Comparison of ENCODE assay signal across 21 cellular contexts in genomic region chr10:117741524-117741923, GRCh38.
DNase-seq lines count a peak whose midpoint lies in the region; TF ChIP-seq lines count a peak whose summit lies in the region.
"Had no signal": no experiment of that assay in that cellular context is flagged by ENCODE, and none has a peak within 500 bp of the region (broad histone marks: within the 10 kb centered on the region; RNA-seq: fewer than 3 reads in every experiment).

No MANE protein-coding gene starts in this region.

- no peak overlapping the region for H2AFZ ChIP-seq in neural progenitor cell (replicated peaks)

- H3K4me2 ChIP-seq in neural progenitor cell: no peak overlapping the region

- DNase-seq in GM06990 (ENCODE audit: extremely low read depth, insufficient read length) (no peak), NAMALWA (ENCODE audit: low spot score) (peak; percentile 4), choroid plexus epithelial cell (ENCODE audit: low read depth) (no peak), neural progenitor cell (ENCODE audit: low spot score) (no peak), NCI-H446 (lab: John Stamatoyannopoulos, UW) (no peak), NOMO-1 (lab: John Stamatoyannopoulos, UW; ENCODE audit: unreplicated experiment in 2 of 2) (no peak), CD14-positive monocyte (ENCODE audit: low spot score) (no peak), head of caudate nucleus (no peak)
- DNase-seq: activated CD4-positive, alpha-beta T cell treated with anti-CD3 and anti-CD28 coated beads, Interleukin-2, amount 10 ng/mL, durations not matched to agents 24 days and 14 days; activated CD8-positive, alpha-beta memory T cell treated with anti-CD3 and anti-CD28 coated beads, Interleukin-2, amount 50 U/mL, for 48 hours; activated naive CD4-positive, alpha-beta T cell; AML-193; heart left ventricle; left cardiac atrium; midbrain; NCI-H1436 treated with DMSO at 0.1 percent for 48 hours; NCI-H226; occipital lobe; substantia nigra had no signal

- no peaks in the 10 kb centered on the region for H3K79me2 ChIP-seq in neural progenitor cell (ENCODE audit: low read depth)

- H4K20me1 ChIP-seq in neural progenitor cell (ENCODE audit: low read depth): no peaks in the 10 kb centered on the region

- H3K27me3 Mint-ChIP-seq in neural progenitor cell (ENCODE audit: insufficient read depth, low read depth) (no peaks in the 10 kb centered on the region), CD14-positive monocyte (ENCODE audit: low read depth in 3 of 3) (peaks cover 5 to 17% (median 6%) of the 10 kb centered on the region in 3 donors)

- peaks cover 11% of the 10 kb centered on the region for H3F3A ChIP-seq in neural progenitor cell (ENCODE audit: low read depth)

- H3K4me1 ChIP-seq in neural progenitor cell: peaks cover 12% of the 10 kb centered on the region
- H3K4me1 ChIP-seq: heart left ventricle had no signal

- TF ChIP-seq CTCF in GM06990 (IDR thresholded peaks at IDR 0.05; ENCODE audit: insufficient read depth, low read length, poor library complexity, severe bottlenecking) (peak; percentile 11), choroid plexus epithelial cell (conservative IDR thresholded peaks at IDR 0.05; ENCODE audit: low read depth, low read length) (peak; percentile 17), neural progenitor cell (IDR thresholded peaks at IDR 0.05) (peak; percentile 44), CD14-positive monocyte (IDR thresholded peaks at IDR 0.05) (no peak)

- no peaks in the 10 kb centered on the region for H3K36me3 Mint-ChIP-seq in neural progenitor cell
- no peaks in the 10 kb centered on the region for H3K36me3 Mint-ChIP-seq in CD14-positive monocyte

- H3K27ac ChIP-seq in neural progenitor cell: no peak overlapping the region
- H3K27ac ChIP-seq: heart left ventricle, SJSA1 had no signal

- H3K9me3 ChIP-seq in neural progenitor cell (ENCODE audit: low read depth): no peaks in the 10 kb centered on the region
- H3K9me3 ChIP-seq: heart left ventricle, SJSA1 had no signal

- H3K4me3 Mint-ChIP-seq in neural progenitor cell (no peak overlapping the region), CD14-positive monocyte (no peak overlapping the region)
- H3K4me3 Mint-ChIP-seq: activated CD4-positive, alpha-beta T cell treated with anti-CD3 and anti-CD28 coated beads, Interleukin-2, amount 10 ng/mL, durations not matched to agents 24 days and 14 days; dendritic cell treated with granulocyte-macrophage colony-stimulating factor and Interleukin-4, amounts not matched to agents 40 ng/mL and 50 ng/mL, for 4 days had no signal

- H3K9me3 Mint-ChIP-seq in neural progenitor cell: peaks cover 1% of the 10 kb centered on the region
- H3K9me3 Mint-ChIP-seq in CD14-positive monocyte: peaks cover 0 to 3% (median 0%) of the 10 kb centered on the region in 7 donors
- H3K9me3 Mint-ChIP-seq: activated CD4-positive, alpha-beta T cell treated with anti-CD3 and anti-CD28 coated beads, Interleukin-2, amount 10 ng/mL, durations not matched to agents 24 days and 14 days; dendritic cell treated with granulocyte-macrophage colony-stimulating factor and Interleukin-4, amounts not matched to agents 40 ng/mL and 50 ng/mL, for 4 days had no signal

- no peak overlapping the region for H3K9ac ChIP-seq in neural progenitor cell

- H3K4me1 Mint-ChIP-seq in neural progenitor cell (peaks cover 17% of the 10 kb centered on the region), CD14-positive monocyte (no peaks in the 10 kb centered on the region)
- H3K4me1 Mint-ChIP-seq: activated CD4-positive, alpha-beta T cell treated with anti-CD3 and anti-CD28 coated beads, Interleukin-2, amount 10 ng/mL, durations not matched to agents 24 days and 14 days had no signal

- H3K36me3 ChIP-seq in GM06990 (ENCODE audit: control insufficient read depth, insufficient read depth, low read length): no peaks in the 10 kb centered on the region
- no peaks in the 10 kb centered on the region for H3K36me3 ChIP-seq in neural progenitor cell
- H3K36me3 ChIP-seq: heart left ventricle, SJSA1 had no signal

- H3K27me3 ChIP-seq in GM06990 (replicated peaks; ENCODE audit: control insufficient read depth, insufficient read depth, low read length): no peaks in the 10 kb centered on the region; the same call in none of the 2 replicates
- peaks cover 8% of the 10 kb centered on the region for H3K27me3 ChIP-seq in neural progenitor cell
- H3K27me3 ChIP-seq: SJSA1 had no signal

- no peak overlapping the region for H3K27ac Mint-ChIP-seq in neural progenitor cell
- no peak overlapping the region for H3K27ac Mint-ChIP-seq in CD14-positive monocyte
- H3K27ac Mint-ChIP-seq: activated CD4-positive, alpha-beta T cell treated with anti-CD3 and anti-CD28 coated beads, Interleukin-2, amount 10 ng/mL, durations not matched to agents 24 days and 14 days; dendritic cell treated with granulocyte-macrophage colony-stimulating factor and Interleukin-4, amounts not matched to agents 40 ng/mL and 50 ng/mL, for 4 days had no signal

- intact Hi-C loops in CD14-positive monocyte (cut with micrococcal nuclease): no loop called here
- intact Hi-C loops in head of caudate nucleus (cut with DNase I): loop anchor here (10.0 kb wide), 1 partner anchor 177 kb away; no protein-coding TSS in a partner anchor

- H3K4me3 ChIP-seq in GM06990 (replicated peaks; ENCODE audit: low read depth, low read length): no peak overlapping the region
- no peak overlapping the region for H3K4me3 ChIP-seq in choroid plexus epithelial cell (ENCODE audit: low read depth, low read length)
- H3K4me3 ChIP-seq in neural progenitor cell: no peak overlapping the region
- H3K4me3 ChIP-seq: heart left ventricle, SJSA1 had no signal
